In genomic region chr3:133880287-133880686, GRCh38 we compare ENCODE assay signal across 15 cellular contexts. TPM values are rescaled to one million over a fixed set of nuclear protein-coding genes. Genes with fewer than 3 reads are reported as not detected.
DNase-seq lines count a peak whose midpoint lies in the region; ATAC-seq lines count a peak whose summit lies in the region.
"Had no signal": no experiment of that assay in that cellular context is flagged by ENCODE, and none has a peak within 500 bp of the region (broad histone marks: within the 10 kb centered on the region; RNA-seq: fewer than 3 reads in every experiment).

No MANE protein-coding gene starts in this region.

- peak; percentile 52 for DNase-seq in activated CD8-positive, alpha-beta memory T cell treated with anti-CD3 and anti-CD28 coated beads for 24 hours
- no peak for DNase-seq in activated CD8-positive, alpha-beta memory T cell treated with anti-CD3 and anti-CD28 coated beads, Interleukin-2, amount 50 U/mL, for 4 hours
- DNase-seq in Kasumi-1 (lab: John Stamatoyannopoulos, UW): peak; percentile 56 to 69
- DNase-seq in mesenteric fat pad (ENCODE audit: low spot score): peak; percentile 64
- no peak for DNase-seq in HCEC 1CT
- DNase-seq in nucleus accumbens (lab: John Stamatoyannopoulos, UW): no peak
- DNase-seq: cerebellar nuclear complex, EL, NCI-H187, NCI-H524, T-helper 17 cell had no signal

- ATAC-seq in GM21529 (IDR thresholded peaks at IDR 0.05; ENCODE audit: unreplicated experiment) (peak; percentile 60), GM19328 (IDR thresholded peaks at IDR 0.05; ENCODE audit: unreplicated experiment) (no peak)
- ATAC-seq: A549, T-helper 17 cell had no signal

RNA-seq across cellular contexts. Expression of gene RAB6B, which starts 15.4 kb away (rescaled TPM):
- 64.8 TPM for total RNA-seq in mesenteric fat pad
- total RNA-seq: CD4-positive, alpha-beta T cell had no signal

Comparison
In these comparisons a context has a peak if more than half of its experiments do, and no peak if none do; other contexts are left out.
1. DNase-seq: peak in activated CD8-positive, alpha-beta memory T cell treated with anti-CD3 and anti-CD28 coated beads for 24 hours (single experiment), Kasumi-1 (2 of 2) and mesenteric fat pad (single experiment); none in activated CD8-positive, alpha-beta memory T cell treated with anti-CD3 and anti-CD28 coated beads, Interleukin-2, amount 50 U/mL, for 4 hours (single experiment), HCEC 1CT (single experiment) and nucleus accumbens (0 of 56).